Comparison of ENCODE assay signal across 8 cellular contexts in genomic region chr1:171313835-171314320, GRCh38. TPM values are rescaled to one million over a fixed set of nuclear protein-coding genes. Genes with fewer than 3 reads are reported as not detected.
DNase-seq lines count a peak whose midpoint lies in the region; ATAC-seq, FAIRE-seq and TF ChIP-seq lines count a peak whose summit lies in the region.

A gene with protein sequence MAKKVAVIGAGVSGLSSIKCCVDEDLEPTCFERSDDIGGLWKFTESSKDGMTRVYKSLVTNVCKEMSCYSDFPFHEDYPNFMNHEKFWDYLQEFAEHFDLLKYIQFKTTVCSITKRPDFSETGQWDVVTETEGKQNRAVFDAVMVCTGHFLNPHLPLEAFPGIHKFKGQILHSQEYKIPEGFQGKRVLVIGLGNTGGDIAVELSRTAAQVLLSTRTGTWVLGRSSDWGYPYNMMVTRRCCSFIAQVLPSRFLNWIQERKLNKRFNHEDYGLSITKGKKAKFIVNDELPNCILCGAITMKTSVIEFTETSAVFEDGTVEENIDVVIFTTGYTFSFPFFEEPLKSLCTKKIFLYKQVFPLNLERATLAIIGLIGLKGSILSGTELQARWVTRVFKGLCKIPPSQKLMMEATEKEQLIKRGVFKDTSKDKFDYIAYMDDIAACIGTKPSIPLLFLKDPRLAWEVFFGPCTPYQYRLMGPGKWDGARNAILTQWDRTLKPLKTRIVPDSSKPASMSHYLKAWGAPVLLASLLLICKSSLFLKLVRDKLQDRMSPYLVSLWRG (plus strand): TSS chr1:171314183. CDS start chr1:171319826, 5,643 bp downstream.

- ATAC-seq in HG03457 (IDR thresholded peaks at IDR 0.05; ENCODE audit: unreplicated experiment) (peak; percentile 99), HepG2 (peak; percentile 100)
- ATAC-seq in activated CD4-positive, alpha-beta T cell treated with anti-CD3 and anti-CD28 coated beads for 36 hours: peak; percentile 100

- no peaks in the 10 kb centered on the region for H3K9me3 Mint-ChIP-seq in activated CD4-positive, alpha-beta T cell treated with anti-CD3 and anti-CD28 coated beads for 36 hours (ENCODE audit: low read depth)

- H3K4me3 ChIP-seq in BLaER1 (no peak within 1 kb of the TSS), HepG2 (replicated peaks in 1 of 3; ENCODE audit: insufficient read depth in 1 of 3, low read depth in 2 of 3, low read length in 3 of 3) (peak within 1 kb of the TSS in 2 of 3 experiments; percentile 1 to 19; a peak in 3 of 6 replicates)

- no peaks in the 10 kb centered on the region for H3K27me3 Mint-ChIP-seq in activated CD4-positive, alpha-beta T cell treated with anti-CD3 and anti-CD28 coated beads for 36 hours

- BruUV-seq in HepG2 (replicated peaks; lab: Mats Ljungman, UMichigan): no TSS peak

- no peak for TF ChIP-seq POLR2A in HepG2 (IDR thresholded peaks at IDR 0.05; ENCODE audit: insufficient read depth in 1 of 2, low read depth in 2 of 2, low read length in 2 of 2)

- H3K36me3 ChIP-seq in BLaER1 (no peaks in the 10 kb centered on the region), HepG2 (replicated peaks in 1 of 2; ENCODE audit: control insufficient read depth in 1 of 2, insufficient read depth in 2 of 2, low read length in 2 of 2) (no peaks in the 10 kb centered on the region)

- in situ Hi-C loops in HepG2 (cut with HindIII; ENCODE audit: extremely low pct_ligation_motif_present, low pct_unique_long_range_greater_than_20kb): no loop called here

- TF ChIP-seq CTCF in HepG2 (CRISPR knock-in tag; IDR thresholded peaks at IDR 0.05): peak; percentile 82

- peak; percentile 31; the same call in 1 of the 2 replicates for TF ChIP-seq RAD21 in HepG2 (CRISPR knock-in tag; IDR thresholded peaks at IDR 0.05)

- WGBS in HepG2 (ENCODE audit: low lambda C conversion rate): 1% methylated on average over 10 of the region's 10 CpGs

- CTCF ChIA-PET in activated CD4-positive, alpha-beta T cell treated with anti-CD3 and anti-CD28 coated beads for 36 hours (lab: Charles Lee): interaction anchor here (0.5 to 2.9 kb wide), 50 partner anchors 8 to 1518 kb away, joined by 3 to 50 read pairs (median 4); partner anchors contain the start of genes FMO1, PRRC2C and VAMP4
- CTCF ChIA-PET in HepG2 (lab: Yijun Ruan, JAX; ENCODE audit: low intra/inter-chr PET ratio, low total read pairs): interaction anchor here (2.1 kb wide), 1 partner anchor 68 kb away, joined by 7 read pairs; no protein-coding TSS in a partner anchor

- peaks cover 14% of the 10 kb centered on the region for H3K4me1 Mint-ChIP-seq in activated CD4-positive, alpha-beta T cell treated with anti-CD3 and anti-CD28 coated beads for 36 hours

- intact Hi-C loops in activated CD4-positive, alpha-beta T cell treated with anti-CD3 and anti-CD28 coated beads for 36 hours (cut with DNase I, micrococcal nuclease): loop anchor here (1.0 to 10.0 kb wide), 11 partner anchors 69 to 1419 kb away; partner anchors contain the start of genes GORAB (in 1 of the 2), KIFAP3 (in 1 of the 2), PRRC2C (in 1 of the 2) and SCYL3 (in 1 of the 2)
- intact Hi-C loops in HepG2 (cut with micrococcal nuclease; ENCODE audit: unreplicated experiment): loop anchor here (1.0 to 10.0 kb wide), 3 partner anchors 47 to 349 kb away; no protein-coding TSS in a partner anchor

- no peak within 1 kb of the TSS for H3K9ac ChIP-seq in BLaER1
- no peak within 1 kb of the TSS for H3K9ac ChIP-seq in HepG2 (ENCODE audit: insufficient read depth, low read depth, low read length)

- peaks cover 2% of the 10 kb centered on the region; the same call in 1 of the 2 replicates for H3K9me3 ChIP-seq in BLaER1
- H3K9me3 ChIP-seq in HepG2 (ENCODE audit: low read length): no peaks in the 10 kb centered on the region

- no peaks in the 10 kb centered on the region for H4K20me1 ChIP-seq in BLaER1
- no peaks in the 10 kb centered on the region for H4K20me1 ChIP-seq in HepG2 (ENCODE audit: insufficient read depth, low read length)

- peak within 1 kb of the TSS; percentile 73 for H2AFZ ChIP-seq in HepG2 (ENCODE audit: low read length)

- TF ChIP-seq EP300 in HepG2 (IDR thresholded peaks at IDR 0.05; ENCODE audit: low read depth in 2 of 2, low read length in 2 of 2) (no peak), HepG2 (CRISPR knock-in tag; IDR thresholded peaks at IDR 0.05; ENCODE audit: borderline replicate concordance) (no peak)

- H3K79me2 ChIP-seq in HepG2 (ENCODE audit: insufficient read depth, low read length): no peaks in the 10 kb centered on the region

- peak within 1 kb of the TSS; percentile 72 for H3K4me3 Mint-ChIP-seq in activated CD4-positive, alpha-beta T cell treated with anti-CD3 and anti-CD28 coated beads for 36 hours

- peak; percentile 86 for DNase-seq in GM19240 (ENCODE audit: insufficient read length, low spot score)
- peak; percentile 90 for DNase-seq in NCI-H510A treated with DMSO at 0.1 percent for 48 hours (lab: John Stamatoyannopoulos, UW)
- DNase-seq in activated CD4-positive, alpha-beta T cell treated with anti-CD3 and anti-CD28 coated beads for 36 hours: peak; percentile 86
- peak; percentile 100 for DNase-seq in dedifferentiated amniotic fluid mesenchymal stem cell (ENCODE audit: extremely low spot score)
- peak; percentile 90 for DNase-seq in HepG2 (ENCODE audit: low spot score)
- DNase-seq in stimulated activated CD4-positive, alpha-beta T cell treated with anti-CD3 and anti-CD28 coated beads, Interleukin-4, amount 100 ng/mL, for 24 hours: peak; percentile 87

- POLR2A ChIA-PET in activated CD4-positive, alpha-beta T cell treated with anti-CD3 and anti-CD28 coated beads for 36 hours (lab: Charles Lee): interaction anchor here (0.6 to 0.7 kb wide), 2 partner anchors 172 to 1240 kb away, joined by 3 read pairs; partner anchors contain the start of gene PRRC2C
- POLR2A ChIA-PET in HepG2 (lab: Yijun Ruan, JAX): no interaction called here

- H3K4me1 ChIP-seq in BLaER1 (0 out of 2 replicates have a peak, but pooled peaks cover 6% of the 10 kb centered on the region), HepG2 (ENCODE audit: insufficient read depth, low read length) (peaks cover 8% of the 10 kb centered on the region; the same call in 1 of the 2 replicates)

- H3K36me3 Mint-ChIP-seq in activated CD4-positive, alpha-beta T cell treated with anti-CD3 and anti-CD28 coated beads for 36 hours (ENCODE audit: low read depth): peaks cover 2% of the 10 kb centered on the region

- peak within 1 kb of the TSS; percentile 20; the same call in 1 of the 2 replicates for H3K4me2 ChIP-seq in BLaER1
- H3K4me2 ChIP-seq in HepG2 (ENCODE audit: low read depth, low read length): peak within 1 kb of the TSS; percentile 37

- peak; percentile 95 for FAIRE-seq in HepG2 (lab: Jason Lieb, UNC)

- H3K27me3 ChIP-seq in BLaER1 (no peaks in the 10 kb centered on the region), HepG2 (ENCODE audit: control insufficient read depth in 1 of 2, insufficient read depth in 2 of 2, low read length in 2 of 2) (no peaks in the 10 kb centered on the region)

- H3K27ac Mint-ChIP-seq in activated CD4-positive, alpha-beta T cell treated with anti-CD3 and anti-CD28 coated beads for 36 hours: peak within 1 kb of the TSS; percentile 87

- H3K27ac ChIP-seq in BLaER1: no peak within 1 kb of the TSS
- H3K27ac ChIP-seq in HepG2 (ENCODE audit: extremely low read length, insufficient read depth, low read length): no peak within 1 kb of the TSS

TF ChIP-seq in HepG2, 621 proteins besides CTCF, POLR2A, EP300 and RAD21 (continues in another document):
- peak; percentile 44; the same call in 1 of the 2 replicates for TF ChIP-seq ARID3A (IDR thresholded peaks at IDR 0.05; ENCODE audit: low read depth, low read length)

RNA-seq across cellular contexts. Expression of the gene that starts here (rescaled TPM):
- total RNA-seq in activated CD4-positive, alpha-beta T cell treated with anti-CD3 and anti-CD28 coated beads for 36 hours: 1 to 10 TPM; 1.4 to 2.8 TPM
- 0.07 and 0.36 TPM in 2 replicates for total RNA-seq in HepG2 (2016; rRNA removed; fragmentation: Illumina TruSeq; extraction: Trizol)
- not detected in 2 replicates for total RNA-seq in HepG2 (2016; cell fraction: cytosol; rRNA removed; fragmentation: Illumina TruSeq; extraction: Trizol; ENCODE audit: low read depth)
- 0.37 and 0.56 TPM in 2 replicates for total RNA-seq in HepG2 (2016; cell fraction: insoluble cytoplasmic fraction; rRNA removed; fragmentation: Illumina TruSeq; extraction: Trizol)
- 0.06 and 0.17 TPM in 2 replicates for total RNA-seq in HepG2 (2016; cell fraction: membrane; rRNA removed; fragmentation: Illumina TruSeq; extraction: Trizol)
- total RNA-seq in HepG2 (2016; cell fraction: nucleus; rRNA removed; fragmentation: Illumina TruSeq; extraction: Trizol): 0.34 TPM in 1 of 2 replicates, not detected in the other
- polyA plus RNA-seq in HepG2 (2011; rRNA removed): 0.10 and 0.29 TPM in 2 replicates
- polyA plus RNA-seq in HepG2 (2011; cell fraction: cytosol; rRNA removed): 0.10 and 0.11 TPM in 2 replicates
- polyA plus RNA-seq in HepG2 (2011; cell fraction: nucleus; rRNA removed): 0.05 TPM in 1 of 2 replicates, not detected in the other
- 0.17 and 0.34 TPM in 2 replicates for polyA plus RNA-seq in HepG2 (2012)
- not detected in 2 replicates for polyA plus RNA-seq in HepG2 (2016; cell fraction: cytosol; fragmentation: Illumina TruSeq; extraction: Trizol; ENCODE audit: low read depth)
- 0.40 and 0.42 TPM in 2 replicates for polyA plus RNA-seq in HepG2 (2016; cell fraction: insoluble cytoplasmic fraction; fragmentation: Illumina TruSeq; extraction: Trizol; ENCODE audit: low read depth)
- polyA plus RNA-seq in HepG2 (2016; cell fraction: membrane; fragmentation: Illumina TruSeq; extraction: Trizol; ENCODE audit: low read depth): not detected in 2 replicates
- polyA plus RNA-seq in HepG2 (2016; cell fraction: nucleus; fragmentation: Illumina TruSeq; extraction: Trizol; ENCODE audit: insufficient read depth, low read depth): not detected in 2 replicates
- polyA minus RNA-seq in HepG2 (2011; rRNA and poly(A)+ RNA removed; ENCODE audit: low replicate concordance): 0.07 TPM in 1 of 2 replicates, not detected in the other
- polyA minus RNA-seq in HepG2 (2011; cell fraction: cytosol; rRNA and poly(A)+ RNA removed): not detected in 2 replicates
- 0.52 TPM in 1 of 2 replicates, not detected in the other for polyA minus RNA-seq in HepG2 (2011; cell fraction: nucleus; rRNA and poly(A)+ RNA removed)

Comparison
In these comparisons a context has a peak if more than half of its experiments do, and no peak if none do; other contexts are left out.
1. Peak in DNase-seq, ATAC-seq, H3K4me3 ChIP-seq and H3K4me2 ChIP-seq in HepG2; RNA of the gene not detected or under 1 TPM.